35 cellular contexts compared by ENCODE assay signal in genomic region chr4:183816077-183816476, GRCh38.
"Had no signal": no experiment of that assay in that cellular context is flagged by ENCODE, and none has a peak within 500 bp of the region (broad histone marks: within the 10 kb centered on the region; RNA-seq: fewer than 3 reads in every experiment).

No MANE protein-coding gene starts in this region.

- H3K27me3 ChIP-seq: MG63 had no signal

- H3K4me3 ChIP-seq: MG63 had no signal

- H3K36me3 ChIP-seq: MG63 had no signal

- DNase-seq: MG63, MM.1S, MV-4-11, NCI-H1048, NCI-H1092, NCI-H1092 treated with DMSO at 0.1 percent for 48 hours, NCI-H1105, NCI-H1105 treated with DMSO at 0.1 percent for 48 hours, NCI-H1417, NCI-H1417 treated with DMSO at 0.1 percent for 48 hours, NCI-H1436, NCI-H1436 treated with DMSO at 0.1 percent for 48 hours, NCI-H146, NCI-H1694, NCI-H1694 treated with DMSO at 0.1 percent for 48 hours, NCI-H187, NCI-H187 treated with DMSO at 0.1 percent for 48 hours, NCI-H1930, NCI-H2029, NCI-H2029 treated with DMSO at 0.1 percent for 48 hours, NCI-H2081, NCI-H2081 treated with DMSO at 0.1 percent for 48 hours, NCI-H2107, NCI-H2171, NCI-H2171 treated with DMSO at 0.1 percent for 48 hours, NCI-H2227 treated with DMSO at 0.1 percent for 48 hours, NCI-H226, NCI-H345, NCI-H446, NCI-H446 treated with DMSO at 0.1 percent for 48 hours, NCI-H510A, NCI-H510A treated with DMSO at 0.1 percent for 48 hours, NCI-H524, NCI-H524 treated with DMSO at 0.1 percent for 48 hours, NCI-H526 had no signal
